ENCODE assay signal across 20 cellular contexts in the genomic region with DNA sequence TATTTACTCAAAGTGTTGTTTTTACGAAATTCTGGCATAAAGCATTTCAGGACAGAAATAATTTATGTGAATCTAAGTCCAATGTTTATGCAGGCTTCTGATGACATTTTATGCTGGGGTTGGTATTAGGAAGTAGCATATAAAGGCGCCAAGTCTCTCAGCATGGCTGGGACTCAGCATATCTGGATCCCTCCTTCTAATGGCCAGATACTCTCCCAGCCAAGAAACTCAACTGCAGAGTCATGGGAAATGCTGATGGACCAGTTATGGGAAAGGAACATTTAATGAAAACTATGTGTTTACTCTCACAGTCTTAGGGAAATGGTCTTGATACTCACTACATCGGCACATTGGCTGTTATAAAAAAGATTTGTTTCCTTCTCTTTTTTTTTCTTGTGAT.
"Had no signal": no experiment of that assay in that cellular context is flagged by ENCODE, and none has a peak within 500 bp of the region (broad histone marks: within the 10 kb centered on the region; RNA-seq: fewer than 3 reads in every experiment).

No MANE protein-coding gene starts in this region.

- H3K4me3 Mint-ChIP-seq: natural killer cell had no signal

- H3K36me3 ChIP-seq: colonic mucosa, gastroesophageal sphincter, lower lobe of right lung, tibial nerve, WERI-Rb-1 had no signal

- H3K4me3 ChIP-seq: body of pancreas, colonic mucosa, gastroesophageal sphincter, heart right ventricle, lower lobe of right lung, tibial nerve had no signal

- H3K27me3 ChIP-seq: body of pancreas, colonic mucosa, gastroesophageal sphincter, heart right ventricle, tibial nerve had no signal

- H3K9me3 ChIP-seq: body of pancreas, colonic mucosa, gastroesophageal sphincter, heart right ventricle, lower lobe of right lung, tibial nerve had no signal

- DNase-seq: activated CD4-positive, alpha-beta T cell treated with anti-CD3 and anti-CD28 coated beads for 1 hour; activated CD4-positive, alpha-beta T cell treated with anti-CD3 and anti-CD28 coated beads, Interleukin-2, amount 50 U/mL, for 4 hours; activated naive CD4-positive, alpha-beta T cell treated with anti-CD3 and anti-CD28 coated beads, Interleukin-2, amount 50 U/mL, for 16 hours; activated T-cell treated with anti-CD3 and anti-CD28 coated beads for 4 hours; amniotic stem cell; body of pancreas; central memory CD4-positive, alpha-beta T cell; colonic mucosa; heart right ventricle; lower lobe of right lung; natural killer cell; retina; stimulated activated CD4-positive, alpha-beta T cell treated with anti-CD3 and anti-CD28 coated beads, Interleukin-12 subunit alpha, Interleukin-12 subunit beta, amount 100 ng/mL, for 4 hours; stimulated activated CD4-positive, alpha-beta T cell treated with anti-CD3 and anti-CD28 coated beads, Interleukin-1b, Interleukin-23, amount 100 ng/mL, for 48 hours; stimulated activated CD8-positive, alpha-beta memory T cell treated with anti-CD3 and anti-CD28 coated beads, Interleukin-4, amount 100 ng/mL, for 48 hours; stimulated activated naive CD4-positive, alpha-beta T cell treated with Interleukin-2 at 50 U/mL for 16 hours; WERI-Rb-1 had no signal

- H3K27ac Mint-ChIP-seq: activated T-helper 2 cell treated with anti-CD3 and anti-CD28 coated beads, Interferon-gamma antibody, Interleukin-2, Interleukin-4, amounts not matched to agents 10 μg/mL and 5 μg/mL and 100 μg/mL, durations not matched to agents 14 hours and 24 hours and 36 hours had no signal

- ATAC-seq: body of pancreas, gastroesophageal sphincter, lower lobe of right lung, natural killer cell had no signal

- H3K9me3 Mint-ChIP-seq: activated T-helper 2 cell treated with anti-CD3 and anti-CD28 coated beads, Interferon-gamma antibody, Interleukin-2, Interleukin-4, amounts not matched to agents 10 μg/mL and 5 μg/mL and 100 μg/mL, durations not matched to agents 14 hours and 24 hours and 36 hours; natural killer cell had no signal

- H3K4me1 ChIP-seq: colonic mucosa had no signal

- H3K27ac ChIP-seq: body of pancreas, colonic mucosa, gastroesophageal sphincter, lower lobe of right lung, WERI-Rb-1 had no signal
